8 cellular contexts compared by ENCODE assay signal in genomic region chr11:62545437-62546243, GRCh38. TPM values are rescaled to one million over a fixed set of nuclear protein-coding genes. Genes with fewer than 3 reads are reported as not detected.
DNase-seq lines count a peak whose midpoint lies in the region; ATAC-seq and TF ChIP-seq lines count a peak whose summit lies in the region.

No MANE protein-coding gene starts in this region.

- H3K9me3 ChIP-seq in H9 (ENCODE audit: control insufficient read depth, low read depth, low read length) (no peaks in the 10 kb centered on the region), heart right ventricle (no peaks in the 10 kb centered on the region), trophoblast cell (ENCODE audit: insufficient read depth, low read depth, low read length) (peaks cover 6% of the 10 kb centered on the region)

- H3K27ac Mint-ChIP-seq in H9, result peak overlapping the region in 2 of 3 experiments; percentile 40 to 65; a peak in 1 of 7 replicates

- peak; percentile 18; the same call in 2 of the 3 replicates for TF ChIP-seq CTCF in H9 (conservative IDR thresholded peaks at IDR 0.05)
- peak in 4 of 9 donors; percentile 13 to 30 (median 16) for TF ChIP-seq CTCF in heart right ventricle (IDR thresholded peaks at IDR 0.05)

- no peaks in the 10 kb centered on the region; a peak in 2 of 5 replicates for H3K9me3 Mint-ChIP-seq in H9

- H3K4me1 ChIP-seq in ACC112 (ENCODE audit: control insufficient read depth, insufficient read depth, low read length, unreplicated experiment), result peaks cover 39% of the 10 kb centered on the region
- no peaks in the 10 kb centered on the region; the same call in 1 of the 2 replicates for H3K4me1 ChIP-seq in H9 (ENCODE audit: insufficient read depth, low read length)
- peaks cover 33 to 80% (median 68%) of the 10 kb centered on the region in 9 donors for H3K4me1 ChIP-seq in heart right ventricle
- peaks cover 29 to 33% of the 10 kb centered on the region in 2 experiments for H3K4me1 ChIP-seq in trophoblast cell (ENCODE audit: control insufficient read depth in 1 of 2, insufficient read depth in 2 of 2, low read length in 2 of 2)

- intact Hi-C loops in heart right ventricle (cut with DNase I), result loop anchor here in 4 of 10 donors (1.0 to 10.0 kb wide), 5 partner anchors 37 to 151 kb away; partner anchors contain the start of gene TUT1 (in 2 of the 4)

- ATAC-seq in heart right ventricle (peak; percentile 58 to 77 (median 74)), GM18520 (IDR thresholded peaks at IDR 0.05; ENCODE audit: unreplicated experiment) (no peak)

- no peak overlapping the region for H2BK15ac ChIP-seq in H9 (ENCODE audit: low read depth, low read length)

- peaks cover 26% of the 10 kb centered on the region for H3K23me2 ChIP-seq in H9 (ENCODE audit: insufficient read length, low read depth, low read length, poor library complexity, severe bottlenecking)

- peaks cover 2% of the 10 kb centered on the region for H4K20me1 ChIP-seq in H9 (ENCODE audit: control insufficient read depth, insufficient read depth, insufficient read length)

- peak overlapping the region; percentile 33; the same call in 1 of the 2 replicates for H3K14ac ChIP-seq in H9 (ENCODE audit: insufficient read depth, low read length)
- H3K14ac ChIP-seq in trophoblast cell (ENCODE audit: low read length), result peak overlapping the region; percentile 99

- H3K23ac ChIP-seq in H9 (ENCODE audit: insufficient read length, low read depth, low read length) (no peak overlapping the region), trophoblast cell (ENCODE audit: low read length) (peak overlapping the region; percentile 90)

- H3K4me1 Mint-ChIP-seq in H9, result peaks cover 35 to 59% of the 10 kb centered on the region in 2 experiments

- no peak overlapping the region for H4K5ac ChIP-seq in H9 (ENCODE audit: insufficient read length, low read depth, low read length)

- H3K36me3 Mint-ChIP-seq in H9 (ENCODE audit: insufficient read depth in 1 of 3, low read depth in 3 of 3), result no peaks in the 10 kb centered on the region; a peak in 1 of 7 replicates

- peak overlapping the region; percentile 20 for H3K18ac ChIP-seq in H9 (ENCODE audit: insufficient read length, low read depth, low read length)
- peak overlapping the region; percentile 99 for H3K18ac ChIP-seq in trophoblast cell (ENCODE audit: low read length)

- peak overlapping the region; percentile 81 to 92 for H3K4me3 Mint-ChIP-seq in H9

- no peaks in the 10 kb centered on the region for H3K79me1 ChIP-seq in H9 (ENCODE audit: insufficient read depth, low read depth, low read length, poor library complexity, severe bottlenecking)
- H3K79me1 ChIP-seq in trophoblast cell (ENCODE audit: low read length), result peaks cover 50% of the 10 kb centered on the region

- H3K9ac ChIP-seq in H9 (ENCODE audit: extremely low read depth, insufficient read length, low read length) (no peak overlapping the region), trophoblast cell (ENCODE audit: low read length) (peak overlapping the region; percentile 97)

- H2AFZ ChIP-seq in ACC112 (ENCODE audit: low read length, unreplicated experiment) (no peak overlapping the region), H9 (ENCODE audit: low read length) (no peak overlapping the region), trophoblast cell (ENCODE audit: insufficient read depth, low read length, poor library complexity) (peak overlapping the region; percentile 74)

- H3K27me3 Mint-ChIP-seq in H9 (ENCODE audit: low read depth), result peaks cover 89% of the 10 kb centered on the region

- H3K56ac ChIP-seq in H9 (ENCODE audit: insufficient read length, low read depth, low read length), result no peak overlapping the region

- H3K27ac ChIP-seq in ACC112 (ENCODE audit: low read depth, low read length) (peak overlapping the region; percentile 74), H9 (ENCODE audit: insufficient read length, low read depth, low read length) (no peak overlapping the region), heart right ventricle (peak overlapping the region; percentile 98 to 100 (median 100)), trophoblast cell (ENCODE audit: low read depth, low read length) (peak overlapping the region; percentile 98)

- DNase-seq in H9 (peak; percentile 81), SK-N-DZ (ENCODE audit: low spot score) (peak; percentile 84), anterior cingulate cortex (lab: John Stamatoyannopoulos, UW) (peak in 34 of 58 donors; percentile 17 to 80 (median 42)), heart right ventricle (peak; percentile 96 to 97), trophoblast cell (peak; percentile 85 to 88), DMS153 (lab: John Stamatoyannopoulos, UW) (no peak)

- H3K27me3 ChIP-seq in ACC112 (ENCODE audit: insufficient read depth, low read length) (no peaks in the 10 kb centered on the region), H9 (ENCODE audit: insufficient read depth, low read length) (peaks cover 53% of the 10 kb centered on the region), heart right ventricle (peaks cover 0 to 6% (median 0%) of the 10 kb centered on the region in 7 donors), trophoblast cell (ENCODE audit: insufficient read depth, low read length) (no peaks in the 10 kb centered on the region)

- H2AK5ac ChIP-seq in H9 (ENCODE audit: insufficient read length, low read length), result no peak overlapping the region
- H2AK5ac ChIP-seq in trophoblast cell (ENCODE audit: low read length), result peak overlapping the region; percentile 94

- H4K91ac ChIP-seq in H9 (ENCODE audit: insufficient read length, low read depth, low read length) (no peak overlapping the region), trophoblast cell (ENCODE audit: low read depth, low read length) (peak overlapping the region; percentile 98)

- no peak overlapping the region for H2BK12ac ChIP-seq in H9 (ENCODE audit: insufficient read length, low read depth, low read length)
- H2BK12ac ChIP-seq in trophoblast cell (ENCODE audit: low read length), result peak overlapping the region; percentile 72

- no peaks in the 10 kb centered on the region for H3K36me3 ChIP-seq in ACC112 (ENCODE audit: insufficient read depth, low read length)
- peaks cover 0 to 3% (median 0%) of the 10 kb centered on the region in 9 donors for H3K36me3 ChIP-seq in heart right ventricle
- H3K36me3 ChIP-seq in trophoblast cell (ENCODE audit: control insufficient read depth in 1 of 2, insufficient read depth in 2 of 2, low read length in 2 of 2), result peaks cover 30 to 31% of the 10 kb centered on the region in 2 experiments

- H3K4me2 ChIP-seq in H9 (ENCODE audit: insufficient read depth, insufficient read length, low read length) (peak overlapping the region; percentile 66), trophoblast cell (ENCODE audit: low read length) (peak overlapping the region; percentile 65)

- peaks cover 71% of the 10 kb centered on the region for H3K79me2 ChIP-seq in ACC112 (ENCODE audit: control insufficient read depth, insufficient read depth, low read length, unreplicated experiment)
- no peaks in the 10 kb centered on the region for H3K79me2 ChIP-seq in H9 (ENCODE audit: insufficient read depth, low read length)
- peaks cover 68% of the 10 kb centered on the region for H3K79me2 ChIP-seq in trophoblast cell (ENCODE audit: control insufficient read depth, insufficient read depth, low read length, poor library complexity)

- no peak overlapping the region for H3T11ph ChIP-seq in H9 (ENCODE audit: low read length)

- H4K8ac ChIP-seq in H9 (replicated peaks; ENCODE audit: insufficient read length, low read depth, low read length) (no peak overlapping the region), trophoblast cell (ENCODE audit: low read depth, low read length) (peak overlapping the region; percentile 93)

- no CpG with 5 or more reads among the region's 59 CpGs for WGBS in H9 (ENCODE audit: extremely low coverage, insufficient read length, low lambda C conversion rate)
- 0 to 1% methylated on average over 48 to 59 of the region's 59 CpGs for WGBS in heart right ventricle, 2 donors
- WGBS in trophoblast cell (ENCODE audit: extremely low coverage, insufficient coverage, insufficient read length), result no CpG with 5 or more reads among the region's 59 CpGs

- H2BK20ac ChIP-seq in H9 (ENCODE audit: low read depth, low read length, poor library complexity, severe bottlenecking), result no peak overlapping the region

- H2BK120ac ChIP-seq in H9 (ENCODE audit: low read depth, low read length, poor library complexity, severe bottlenecking) (no peak overlapping the region), trophoblast cell (ENCODE audit: insufficient read depth, low read length, poor library complexity) (peak overlapping the region; percentile 98)

- peak overlapping the region; percentile 97 for H3K4me3 ChIP-seq in ACC112 (ENCODE audit: low read depth, low read length)
- H3K4me3 ChIP-seq in heart right ventricle, result peak overlapping the region; percentile 72 to 100 (median 99)
- peak overlapping the region; percentile 96 for H3K4me3 ChIP-seq in trophoblast cell (ENCODE audit: low read depth, low read length)

- no peak overlapping the region for H2BK5ac ChIP-seq in H9 (ENCODE audit: insufficient read length, low read length)
- H2BK5ac ChIP-seq in trophoblast cell (ENCODE audit: low read depth, low read length, poor library complexity), result peak overlapping the region; percentile 99

- no peak overlapping the region for H3K4ac ChIP-seq in H9 (ENCODE audit: low read depth, low read length)
- H3K4ac ChIP-seq in trophoblast cell (ENCODE audit: low read depth, low read length), result peak overlapping the region; percentile 100

- peak overlapping the region; percentile 89 for H4K12ac ChIP-seq in trophoblast cell (ENCODE audit: low read depth, low read length)

RNA-seq across cellular contexts. Expression of gene AHNAK, which starts 1.0 kb away (rescaled TPM):
- total RNA-seq in H9 (2021), result 13.9 and 15.2 TPM in 2 replicates
- polyA plus RNA-seq in SK-N-DZ (2014; cell fraction: cytosol; rRNA removed), result 4.3 and 11.3 TPM in 2 replicates
- 7.7 and 25.1 TPM in 2 replicates for polyA plus RNA-seq in SK-N-DZ (2014; cell fraction: nucleus; rRNA removed)
- 100 to 1,000 TPM; 259 to 447 (median 386) TPM for total RNA-seq in heart right ventricle
- polyA plus RNA-seq in heart right ventricle, result 100 to 1,000 TPM; 101 to 113 TPM
- 191 and 221 TPM in 2 replicates for polyA plus RNA-seq in trophoblast cell (2013)

RNA-seq across cellular contexts. Expression of gene EEF1G, which starts 28.1 kb away (rescaled TPM):
- total RNA-seq in H9 (2021), result 1,790 and 1,800 TPM in 2 replicates
- polyA plus RNA-seq in SK-N-DZ (2014; cell fraction: cytosol; rRNA removed), result 3,065 and 3,261 TPM in 2 replicates
- polyA plus RNA-seq in SK-N-DZ (2014; cell fraction: nucleus; rRNA removed), result 1,095 and 1,442 TPM in 2 replicates
- 1,000 to 10,000 TPM in 5 of 10 donors, 100 to 1,000 TPM in 5; 784 to 1,131 (median 1,002) TPM for total RNA-seq in heart right ventricle
- polyA plus RNA-seq in heart right ventricle, result 1,000 to 10,000 TPM in 1 of 2 donors, 100 to 1,000 TPM in 1; 555 to 1,173 TPM
- 1,102 and 1,140 TPM in 2 replicates for polyA plus RNA-seq in trophoblast cell (2013)

RNA-seq across cellular contexts. Expression of gene TUT1, which starts 45.7 kb away (rescaled TPM):
- total RNA-seq in H9 (2021), result 20.7 and 24.9 TPM in 2 replicates
- polyA plus RNA-seq in SK-N-DZ (2014; cell fraction: cytosol; rRNA removed), result 29.3 and 33.3 TPM in 2 replicates
- polyA plus RNA-seq in SK-N-DZ (2014; cell fraction: nucleus; rRNA removed), result 46.7 and 63.7 TPM in 2 replicates
- 10 to 100 TPM in 8 of 10 donors, 1 to 10 TPM in 2; 8.2 to 17.9 (median 12.3) TPM for total RNA-seq in heart right ventricle
- 10 to 100 TPM in 1 of 2 donors, 1 to 10 TPM in 1; 9.3 to 19.2 TPM for polyA plus RNA-seq in heart right ventricle
- polyA plus RNA-seq in trophoblast cell (2013), result 11.3 and 11.8 TPM in 2 replicates

RNA-seq across cellular contexts. Expression of gene MTA2, which starts 56.0 kb away (rescaled TPM):
- total RNA-seq in H9 (2021) (143 and 149 TPM in 2 replicates), heart right ventricle (10 to 100 TPM; 25.0 to 45.3 (median 29.8) TPM)
- 105 and 108 TPM in 2 replicates for polyA plus RNA-seq in SK-N-DZ (2014; cell fraction: cytosol; rRNA removed)
- 223 and 244 TPM in 2 replicates for polyA plus RNA-seq in SK-N-DZ (2014; cell fraction: nucleus; rRNA removed)
- polyA plus RNA-seq in heart right ventricle, result 10 to 100 TPM; 22.1 to 35.3 TPM
- 70.5 and 71.0 TPM in 2 replicates for polyA plus RNA-seq in trophoblast cell (2013)

Comparison
In these comparisons a context has a peak if more than half of its experiments do, and no peak if none do; other contexts are left out.
1. RNA of gene AHNAK, which starts 1.0 kb away (total RNA-seq): 259 to 447 TPM in heart right ventricle; 13.9 to 15.2 TPM in H9; every median in the first group is over 10 times any median in the second.
2. Peak in every context shown above with its lines, with median percentiles within 50 percentile points of each other: H3K4me3 ChIP-seq.